ENCODE assay signal across 23 cellular contexts in the genomic region with DNA sequence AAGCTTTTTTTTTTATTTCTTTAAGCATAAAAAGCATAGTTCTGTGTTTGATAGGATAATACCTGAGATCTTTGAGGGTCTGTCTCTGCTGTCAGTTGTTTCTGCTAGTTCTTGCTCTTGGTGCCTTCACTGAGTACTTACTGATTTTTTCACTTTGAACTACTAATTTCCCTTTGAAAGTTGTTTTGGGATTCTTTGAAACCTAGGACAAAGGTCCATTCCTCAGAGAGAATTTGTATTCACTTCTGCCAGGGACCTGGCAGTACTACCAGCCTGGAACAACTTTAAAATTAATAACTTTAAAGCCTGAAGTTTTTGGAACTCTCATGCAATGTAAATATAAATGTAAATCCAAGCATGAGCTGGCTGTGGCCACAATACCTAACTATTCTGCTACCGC.
"Had no signal": no experiment of that assay in that cellular context is flagged by ENCODE, and none has a peak within 500 bp of the region (broad histone marks: within the 10 kb centered on the region; RNA-seq: fewer than 3 reads in every experiment).

No MANE protein-coding gene starts in this region.

- H3K9me3 ChIP-seq: colonic mucosa, esophagus squamous epithelium, gastrocnemius medialis, left ventricle myocardium inferior, lower lobe of right lung had no signal

- H3K27ac Mint-ChIP-seq: dendritic cell treated with granulocyte-macrophage colony-stimulating factor and Interleukin-4, amounts not matched to agents 40 ng/mL and 50 ng/mL, for 4 days; effector memory CD8-positive, alpha-beta T cell; endodermal cell; naive thymus-derived CD4-positive, alpha-beta T cell had no signal

- DNase-seq: colonic mucosa; cortex of kidney; effector CD8-positive, alpha-beta T cell; effector memory CD8-positive, alpha-beta T cell; endodermal cell; erythroblast; esophagus squamous epithelium; foreskin fibroblast; foreskin melanocyte; gastrocnemius medialis; glutamatergic neuron; head of caudate nucleus; heart right ventricle; hippocampal formation; left cardiac atrium; left ventricle myocardium inferior; lower lobe of right lung; mesendoderm; midbrain; naive thymus-derived CD4-positive, alpha-beta T cell had no signal

- H3K4me1 ChIP-seq: colonic mucosa, esophagus squamous epithelium, gastrocnemius medialis, heart right ventricle, left ventricle myocardium inferior, lower lobe of right lung had no signal

- H3K9me3 Mint-ChIP-seq: dendritic cell treated with granulocyte-macrophage colony-stimulating factor and Interleukin-4, amounts not matched to agents 40 ng/mL and 50 ng/mL, for 4 days; effector memory CD8-positive, alpha-beta T cell; endodermal cell; naive thymus-derived CD4-positive, alpha-beta T cell had no signal

- H3K27ac ChIP-seq: colonic mucosa, epithelial cell of prostate, esophagus squamous epithelium, gastrocnemius medialis, heart right ventricle, left ventricle myocardium inferior, lower lobe of right lung had no signal

- ATAC-seq: effector memory CD8-positive, alpha-beta T cell; esophagus mucosa; gastrocnemius medialis; heart right ventricle; left cardiac atrium; lower lobe of right lung; naive thymus-derived CD4-positive, alpha-beta T cell had no signal

- H3K36me3 ChIP-seq: colonic mucosa, esophagus squamous epithelium, gastrocnemius medialis, heart right ventricle, left ventricle myocardium inferior, lower lobe of right lung had no signal

- H3K4me3 ChIP-seq: colonic mucosa, esophagus squamous epithelium, gastrocnemius medialis, heart right ventricle, left ventricle myocardium inferior, lower lobe of right lung had no signal

- H3K27me3 Mint-ChIP-seq: dendritic cell treated with granulocyte-macrophage colony-stimulating factor and Interleukin-4, amounts not matched to agents 40 ng/mL and 50 ng/mL, for 4 days; effector memory CD8-positive, alpha-beta T cell had no signal

- H3K36me3 Mint-ChIP-seq: naive thymus-derived CD4-positive, alpha-beta T cell had no signal

- H3K4me3 Mint-ChIP-seq: dendritic cell treated with granulocyte-macrophage colony-stimulating factor and Interleukin-4, amounts not matched to agents 40 ng/mL and 50 ng/mL, for 4 days; effector memory CD8-positive, alpha-beta T cell; endodermal cell; naive thymus-derived CD4-positive, alpha-beta T cell had no signal

- H3K27me3 ChIP-seq: colonic mucosa, esophagus squamous epithelium, gastrocnemius medialis, heart right ventricle had no signal
